1 cellular context compared by ENCODE assay signal in the genomic region with DNA sequence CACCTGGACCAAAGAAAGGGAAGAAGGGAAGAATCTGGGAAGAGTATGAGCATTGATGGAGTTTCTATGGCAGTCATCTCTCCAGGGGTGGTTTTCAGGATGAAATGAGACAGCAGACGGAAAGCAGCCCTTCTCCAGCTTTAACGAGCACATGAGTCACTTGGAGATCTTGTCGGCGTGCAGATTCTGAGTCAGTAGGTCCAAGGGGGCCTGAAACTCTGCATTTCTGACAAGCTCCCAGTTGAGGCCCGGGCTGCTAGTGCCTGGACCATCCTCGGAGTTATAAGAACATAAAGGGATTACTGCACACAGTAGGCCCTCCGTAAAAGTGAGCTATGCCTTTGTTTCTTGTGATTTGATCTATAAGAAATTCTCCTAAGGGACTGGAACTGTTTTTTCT.
TF ChIP-seq lines count a peak whose summit lies in the region.

No MANE protein-coding gene starts in this region.

TF ChIP-seq in SK-N-SH, 30 proteins besides CTCF, POLR2A, EP300 and RAD21 (continued from another document):
- TF ChIP-seq NFIC (IDR thresholded peaks at IDR 0.05; ENCODE audit: borderline replicate concordance) (peak; percentile 60; the same call in 1 of the 2 replicates), TAF1 (IDR thresholded peaks at IDR 0.05; ENCODE audit: borderline replicate concordance, low read depth, low read length) (no peak), JUND (IDR thresholded peaks at IDR 0.05) (peak; percentile 93), REST (IDR thresholded peaks at IDR 0.05; ENCODE audit: low read depth, low read length) (peak; percentile 50; the same call in 1 of the 2 replicates), PBX3 (IDR thresholded peaks at IDR 0.05) (peak; percentile 90), FOSL2 (IDR thresholded peaks at IDR 0.05; ENCODE audit: borderline replicate concordance, low read depth) (peak; percentile 95), POLR2AphosphoS5 (IDR thresholded peaks at IDR 0.05; ENCODE audit: low read depth, low read length) (peak; percentile 52; the same call in 1 of the 2 replicates), SIN3A (IDR thresholded peaks at IDR 0.05; ENCODE audit: borderline replicate concordance, low read depth, low read length) (no peak; the same call in 1 of the 2 replicates)
- TF ChIP-seq, protein P1, sequence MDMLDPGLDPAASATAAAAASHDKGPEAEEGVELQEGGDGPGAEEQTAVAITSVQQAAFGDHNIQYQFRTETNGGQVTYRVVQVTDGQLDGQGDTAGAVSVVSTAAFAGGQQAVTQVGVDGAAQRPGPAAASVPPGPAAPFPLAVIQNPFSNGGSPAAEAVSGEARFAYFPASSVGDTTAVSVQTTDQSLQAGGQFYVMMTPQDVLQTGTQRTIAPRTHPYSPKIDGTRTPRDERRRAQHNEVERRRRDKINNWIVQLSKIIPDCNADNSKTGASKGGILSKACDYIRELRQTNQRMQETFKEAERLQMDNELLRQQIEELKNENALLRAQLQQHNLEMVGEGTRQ (IDR thresholded peaks at IDR 0.05; ENCODE audit: borderline replicate concordance, low read depth, low read length), result no peak
- TF ChIP-seq, protein P2, sequence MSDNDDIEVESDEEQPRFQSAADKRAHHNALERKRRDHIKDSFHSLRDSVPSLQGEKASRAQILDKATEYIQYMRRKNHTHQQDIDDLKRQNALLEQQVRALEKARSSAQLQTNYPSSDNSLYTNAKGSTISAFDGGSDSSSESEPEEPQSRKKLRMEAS (IDR thresholded peaks at IDR 0.05; ENCODE audit: low read depth), result peak; percentile 83
